In the genomic region with DNA sequence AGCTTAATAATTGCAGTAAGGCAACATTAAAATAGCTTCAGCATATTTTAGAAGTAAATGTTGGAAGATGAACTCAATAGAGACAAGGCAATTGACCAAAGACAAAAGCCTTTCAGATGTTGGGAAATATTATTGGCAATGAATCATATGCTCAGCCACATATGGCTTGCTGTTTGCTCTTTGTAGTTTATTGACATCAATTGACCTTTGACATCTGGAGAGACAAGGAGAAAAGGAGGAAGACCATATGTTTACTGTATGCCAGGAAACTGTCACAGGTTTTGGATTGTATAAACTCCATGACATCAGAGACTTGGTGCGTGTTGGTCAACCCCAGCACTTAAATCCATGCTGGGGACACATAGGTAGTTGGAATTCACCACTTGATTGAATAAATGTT, we compare ENCODE assay signal across 18 cellular contexts.
DNase-seq lines count a peak whose midpoint lies in the region; ATAC-seq and TF ChIP-seq lines count a peak whose summit lies in the region.
"Had no signal": no experiment of that assay in that cellular context is flagged by ENCODE, and none has a peak within 500 bp of the region (broad histone marks: within the 10 kb centered on the region; RNA-seq: fewer than 3 reads in every experiment).

No MANE protein-coding gene starts in this region.

- TF ChIP-seq POLR2A in prostate gland (IDR thresholded peaks at IDR 0.05) = no peak

- H3K36me3 Mint-ChIP-seq in mesothelial cell of epicardium = no peaks in the 10 kb centered on the region
- H3K36me3 Mint-ChIP-seq: activated naive CD8-positive, alpha-beta T cell treated with anti-CD3 and anti-CD28 coated beads for 36 hours had no signal

- intact Hi-C loops in prostate gland (cut with DNase I) = no loop called here

- no peaks in the 10 kb centered on the region for H3K9me3 Mint-ChIP-seq in mesothelial cell of epicardium
- H3K9me3 Mint-ChIP-seq: activated naive CD8-positive, alpha-beta T cell treated with anti-CD3 and anti-CD28 coated beads for 36 hours had no signal

- peaks cover 11% of the 10 kb centered on the region for H3K27me3 Mint-ChIP-seq in mesothelial cell of epicardium (ENCODE audit: low read depth)

- no peaks in the 10 kb centered on the region for H3K4me1 ChIP-seq in prostate gland (replicated peaks)

- DNase-seq in DMS 273 treated with DMSO at 0.1 percent for 48 hours (lab: John Stamatoyannopoulos, UW) (peak; percentile 4), MV-4-11 (lab: John Stamatoyannopoulos, UW) (peak; percentile 9), fibroblast of gingiva (ENCODE audit: low read depth) (peak; percentile 31), prostate gland (ENCODE audit: low spot score) (no peak), mesothelial cell of epicardium (ENCODE audit: low spot score in 2 of 2, unreplicated experiment in 2 of 2) (no peak), cerebellar cortex (ENCODE audit: low spot score) (no peak), NCI-H2196 treated with DMSO at 0.1 percent for 48 hours (lab: John Stamatoyannopoulos, UW; ENCODE audit: unreplicated experiment) (no peak)
- DNase-seq: activated CD4-positive, alpha-beta T cell treated with anti-CD3 and anti-CD28 coated beads for 48 hours; activated naive CD8-positive, alpha-beta T cell treated with anti-CD3 and anti-CD28 coated beads for 36 hours; activated T-cell treated with anti-CD3 and anti-CD28 coated beads for 4 hours; AML-193; DMS153; NCI-H187; NCI-H774; stimulated activated CD4-positive, alpha-beta T cell treated with anti-CD3 and anti-CD28 coated beads, Interleukin-15, amount 100 ng/mL, for 24 hours had no signal

- no peak for TF ChIP-seq CTCF in prostate gland (IDR thresholded peaks at IDR 0.05)
- no peak for TF ChIP-seq CTCF in mesothelial cell of epicardium (IDR thresholded peaks at IDR 0.05; ENCODE audit: unreplicated experiment)

- no peak for ATAC-seq in HG03457 (IDR thresholded peaks at IDR 0.05; ENCODE audit: unreplicated experiment)

- H3K4me3 Mint-ChIP-seq in mesothelial cell of epicardium = no peak overlapping the region
- H3K4me3 Mint-ChIP-seq: activated naive CD8-positive, alpha-beta T cell treated with anti-CD3 and anti-CD28 coated beads for 36 hours had no signal

- no peaks in the 10 kb centered on the region for H3K27me3 ChIP-seq in prostate gland (replicated peaks; ENCODE audit: insufficient read depth)

- H3K36me3 ChIP-seq in prostate gland = no peaks in the 10 kb centered on the region

- WGBS in prostate gland = 78% methylated on average over 1 of the region's 1 CpG

- peak overlapping the region; percentile 7 to 62 for H3K27ac ChIP-seq in prostate gland
- H3K27ac ChIP-seq: HL-60, RWPE1 had no signal

- H3K4me1 Mint-ChIP-seq in mesothelial cell of epicardium = no peaks in the 10 kb centered on the region

- H3K4me3 ChIP-seq in prostate gland = no peak overlapping the region

- H3K9me3 ChIP-seq in prostate gland = no peaks in the 10 kb centered on the region

- H3K27ac Mint-ChIP-seq in mesothelial cell of epicardium = no peak overlapping the region
- H3K27ac Mint-ChIP-seq: activated naive CD8-positive, alpha-beta T cell treated with anti-CD3 and anti-CD28 coated beads for 36 hours had no signal

Comparison
In these comparisons a context has a peak if more than half of its experiments do, and no peak if none do; other contexts are left out.
1. DNase-seq: peak in DMS 273 treated with DMSO at 0.1 percent for 48 hours (single experiment), MV-4-11 (single experiment) and fibroblast of gingiva (single experiment); none in prostate gland (single experiment), mesothelial cell of epicardium (0 of 2), cerebellar cortex (single experiment) and NCI-H2196 treated with DMSO at 0.1 percent for 48 hours (single experiment).